ENCODE assay signal across 20 cellular contexts in genomic region chr5:133323464-133323863, GRCh38.
"Had no signal": no experiment of that assay in that cellular context is flagged by ENCODE, and none has a peak within 500 bp of the region (broad histone marks: within the 10 kb centered on the region; RNA-seq: fewer than 3 reads in every experiment).

No MANE protein-coding gene starts in this region.

- DNase-seq: activated CD4-positive, alpha-beta T cell treated with anti-CD3 and anti-CD28 coated beads for 4 hours; activated CD4-positive, alpha-beta T cell treated with anti-CD3 and anti-CD28 coated beads, Interleukin-2, amount 50 U/mL, for 48 hours; activated effector memory CD4-positive, alpha-beta T cell treated with anti-CD3 and anti-CD28 coated beads, Interleukin-2, amount 50 U/mL, for 16 hours; activated naive CD4-positive, alpha-beta T cell treated with Interleukin-2 at 50 U/mL for 16 hours; activated T-cell treated with anti-CD3 and anti-CD28 coated beads, Interleukin-2, amount 50 U/mL, for 4 hours; brain microvascular endothelial cell; NCI-H1092; NCI-H1930; NCI-H2171; NCI-H2227 treated with DMSO at 0.1 percent for 48 hours; NCI-H446 treated with DMSO at 0.1 percent for 48 hours; NCI-H524 treated with DMSO at 0.1 percent for 48 hours; NCI-H748 treated with DMSO at 0.1 percent for 48 hours; SJCRH30; SK-N-SH; T-helper 1 cell had no signal

- H3K27me3 ChIP-seq: brain microvascular endothelial cell, cardiac muscle cell, SJCRH30 had no signal

- H3K4me1 ChIP-seq: SJCRH30 had no signal

- H3K9me3 ChIP-seq: SJCRH30, SK-N-SH had no signal

- ATAC-seq: activated CD4-positive, CD25-positive, alpha-beta regulatory T cell treated with anti-CD3 and anti-CD28 coated beads, Interleukin-2, amount 50 U/mL, for 24 hours; activated naive CD4-positive, alpha-beta T cell treated with anti-CD3 and anti-CD28 coated beads, Interleukin-2, amount 50 U/mL, for 72 hours; activated T-cell treated with anti-CD3 and anti-CD28 coated beads, Interleukin-2, amount 50 U/mL, for 4 hours had no signal

- H3K27ac ChIP-seq: brain microvascular endothelial cell, cardiac muscle cell, KMS-11, SJCRH30 had no signal

- H3K36me3 ChIP-seq: brain microvascular endothelial cell, cardiac muscle cell, SJCRH30 had no signal

- H3K4me3 ChIP-seq: cardiac muscle cell, SJCRH30 had no signal
